Comparison of ENCODE assay signal across 8 cellular contexts in genomic region chr3:52253314-52254260, GRCh38. TPM values are rescaled to one million over a fixed set of nuclear protein-coding genes. Genes with fewer than 3 reads are reported as not detected.
DNase-seq lines count a peak whose midpoint lies in the region; ATAC-seq, FAIRE-seq and TF ChIP-seq lines count a peak whose summit lies in the region.

No MANE protein-coding gene starts in this region.

- DNase-seq in AG20443 (ENCODE audit: low spot score) (peak; percentile 9), pancreas (peak in 1 of 6 donors; percentile 49), vagina (ENCODE audit: extremely low spot score in 2 of 2) (no peak), RKO (ENCODE audit: low spot score) (no peak)
- DNase-seq in activated CD4-positive, alpha-beta T cell treated with anti-CD3 and anti-CD28 coated beads for 24 hours (ENCODE audit: low read depth in 2 of 2) = peak; percentile 62 to 69

- H3K4me1 ChIP-seq in duodenal mucosa (ENCODE audit: control insufficient read depth in 1 of 2, insufficient read depth in 2 of 2, low read length in 2 of 2) (peaks cover 8 to 13% of the 10 kb centered on the region in 2 donors), pancreas (no peaks in the 10 kb centered on the region), vagina (peaks cover 34% of the 10 kb centered on the region)

- H3K4me3 ChIP-seq in duodenal mucosa (ENCODE audit: low read depth in 1 of 2, low read length in 2 of 2) (no peak overlapping the region), pancreas (no peak overlapping the region), vagina (no peak overlapping the region)

- H3K9me3 ChIP-seq in duodenal mucosa (ENCODE audit: control insufficient read depth in 1 of 2, low read length in 2 of 2) (no peaks in the 10 kb centered on the region), pancreas (no peaks in the 10 kb centered on the region), vagina (no peaks in the 10 kb centered on the region)

- H3K36me3 ChIP-seq in duodenal mucosa (ENCODE audit: control insufficient read depth in 1 of 2, insufficient read depth in 2 of 2, low read length in 2 of 2) (peaks cover 60 to 81% of the 10 kb centered on the region in 2 donors), pancreas (peaks cover 11 to 39% (median 18%) of the 10 kb centered on the region in 3 donors), vagina (peaks cover 0 to 58% of the 10 kb centered on the region in 2 donors)

- intact Hi-C loops in pancreas (cut with DNase I) (no loop called here), vagina (cut with DNase I) (no loop called here)

- ATAC-seq in GM19467 (IDR thresholded peaks at IDR 0.05; ENCODE audit: unreplicated experiment) (peak; percentile 86), HG03565 (IDR thresholded peaks at IDR 0.05; ENCODE audit: unreplicated experiment) (peak; percentile 68), pancreas (peak in 3 of 4 donors; percentile 43 to 76 (median 70))

- H3K27ac ChIP-seq in duodenal mucosa (ENCODE audit: low read depth, low read length) (peak overlapping the region; percentile 42), pancreas (peak overlapping the region in 2 of 4 donors; percentile 27 to 44), vagina (peak overlapping the region; percentile 3)

- no peak for TF ChIP-seq POLR2A in vagina (IDR thresholded peaks at IDR 0.05)

- TF ChIP-seq CTCF in pancreas (IDR thresholded peaks at IDR 0.05) (no peak), vagina (IDR thresholded peaks at IDR 0.05) (no peak)

- no peaks in the 10 kb centered on the region for H3K27me3 ChIP-seq in duodenal mucosa (ENCODE audit: control insufficient read depth in 1 of 2, insufficient read depth in 2 of 2, low read length in 2 of 2)
- no peaks in the 10 kb centered on the region for H3K27me3 ChIP-seq in pancreas
- H3K27me3 ChIP-seq in vagina = no peaks in the 10 kb centered on the region

- no peak for FAIRE-seq in pancreas (lab: Jason Lieb, UNC)

- H3K9ac ChIP-seq in duodenal mucosa (ENCODE audit: low read depth in 1 of 2, low read length in 2 of 2) = no peak overlapping the region

- WGBS in pancreas, 2 donors = 85 to 88% methylated on average over 10 to 11 of the region's 11 CpGs

RNA-seq across cellular contexts. Expression of gene PPM1M, which starts 8.0 kb away (rescaled TPM):
- total RNA-seq in pancreas (10 to 100 TPM in 1 of 6 donors, 1 to 10 TPM in 5; 4.0 to 15.2 (median 6.7) TPM), vagina (25.0 TPM)
- 10 to 100 TPM in 1 of 2 donors, 1 to 10 TPM in 1; 9.2 to 11.8 TPM for polyA plus RNA-seq in pancreas

RNA-seq across cellular contexts. Expression of gene TWF2, which starts 14.6 kb away (rescaled TPM):
- 10 to 100 TPM in 4 of 6 donors, 1 to 10 TPM in 2; 8.9 to 26.8 (median 11.3) TPM for total RNA-seq in pancreas
- 10 to 100 TPM; 12.9 to 15.9 TPM for polyA plus RNA-seq in pancreas
- total RNA-seq in vagina = 93.8 TPM

RNA-seq across cellular contexts. Expression of gene WDR82, which starts 24.9 kb away (rescaled TPM):
- 10 to 100 TPM; 15.1 to 32.1 (median 19.6) TPM for total RNA-seq in pancreas
- 10 to 100 TPM in 1 of 2 donors, 1 to 10 TPM in 1; 9.0 to 18.5 TPM for polyA plus RNA-seq in pancreas
- 44.4 TPM for total RNA-seq in vagina

RNA-seq across cellular contexts. Expression of gene TLR9, which starts 28.1 kb away (rescaled TPM):
- total RNA-seq in pancreas (under 1 TPM in 4 of 6 donors, not detected in 2; 0.03 to 0.47 (median 0.04) TPM), vagina (not detected)
- under 1 TPM; 0.05 to 0.27 TPM for polyA plus RNA-seq in pancreas

RNA-seq across cellular contexts. Expression of gene GLYCTK, which starts 34.0 kb away (rescaled TPM):
- total RNA-seq in pancreas (10 to 100 TPM in 1 of 6 donors, 1 to 10 TPM in 5; 4.1 to 11.6 (median 6.8) TPM), vagina (10.3 TPM)
- polyA plus RNA-seq in pancreas = 10 to 100 TPM; 13.8 to 19.3 TPM

Comparison
In these comparisons a context has a peak if more than half of its experiments do, and no peak if none do; other contexts are left out.
1. DNase-seq: peak in AG20443 (single experiment) and activated CD4-positive, alpha-beta T cell treated with anti-CD3 and anti-CD28 coated beads for 24 hours (2 of 2); none in vagina (0 of 2) and RKO (single experiment).
2. Peak in every context shown above with its lines, with median percentiles within 50 percentile points of each other: ATAC-seq.